In genomic region chr3:42023380-42023779, GRCh38 we compare ENCODE assay signal across 13 cellular contexts.
DNase-seq lines count a peak whose midpoint lies in the region; ATAC-seq and FAIRE-seq lines count a peak whose summit lies in the region.
"Had no signal": no experiment of that assay in that cellular context is flagged by ENCODE, and none has a peak within 500 bp of the region (broad histone marks: within the 10 kb centered on the region; RNA-seq: fewer than 3 reads in every experiment).

No MANE protein-coding gene starts in this region.

- H2BK120ac ChIP-seq in mesendoderm (ENCODE audit: low read depth, low read length), result no peak overlapping the region

- peaks cover 6% of the 10 kb centered on the region for H3K79me1 ChIP-seq in mesendoderm (ENCODE audit: low read length)

- H4K5ac ChIP-seq in mesendoderm (ENCODE audit: low read length), result no peak overlapping the region

- intact Hi-C loops in activated naive CD4-positive, alpha-beta T cell treated with anti-CD3 and anti-CD28 coated beads for 36 hours (cut with micrococcal nuclease), result no loop called here

- H2BK5ac ChIP-seq in mesendoderm (ENCODE audit: low read length), result no peak overlapping the region

- no peaks in the 10 kb centered on the region for H3K36me3 ChIP-seq in mesendoderm (ENCODE audit: control insufficient read depth, insufficient read depth, low read length)
- H3K36me3 ChIP-seq in small intestine (ENCODE audit: control insufficient read depth in 2 of 2, insufficient read depth in 2 of 2, low read length in 2 of 2), result no peaks in the 10 kb centered on the region
- H3K36me3 ChIP-seq: MG63 had no signal

- H3K4me1 Mint-ChIP-seq in activated naive CD4-positive, alpha-beta T cell treated with anti-CD3 and anti-CD28 coated beads for 36 hours (ENCODE audit: low read depth), result peaks cover 68% of the 10 kb centered on the region
- H3K4me1 Mint-ChIP-seq in activated T-cell treated with anti-CD3 and anti-CD28 coated beads, Interleukin-2, amount 50 U/mL, for 24 hours (ENCODE audit: low read depth), result peaks cover 78% of the 10 kb centered on the region
- H3K4me1 Mint-ChIP-seq in stimulated activated naive CD8-positive, alpha-beta T cell treated with anti-CD3 and anti-CD28 coated beads, Interleukin-15, amount 100 ng/mL, for 72 hours, result peaks cover 76% of the 10 kb centered on the region

- no peaks in the 10 kb centered on the region for H3K36me3 Mint-ChIP-seq in activated naive CD4-positive, alpha-beta T cell treated with anti-CD3 and anti-CD28 coated beads for 36 hours (ENCODE audit: low read depth)
- H3K36me3 Mint-ChIP-seq in activated T-cell treated with anti-CD3 and anti-CD28 coated beads, Interleukin-2, amount 50 U/mL, for 24 hours (ENCODE audit: low read depth), result no peaks in the 10 kb centered on the region

- H3K27me3 Mint-ChIP-seq in activated naive CD4-positive, alpha-beta T cell treated with anti-CD3 and anti-CD28 coated beads for 36 hours (ENCODE audit: low read depth), result no peaks in the 10 kb centered on the region
- H3K27me3 Mint-ChIP-seq in activated T-cell treated with anti-CD3 and anti-CD28 coated beads, Interleukin-2, amount 50 U/mL, for 24 hours, result no peaks in the 10 kb centered on the region
- H3K27me3 Mint-ChIP-seq in stimulated activated naive CD8-positive, alpha-beta T cell treated with anti-CD3 and anti-CD28 coated beads, Interleukin-15, amount 100 ng/mL, for 72 hours, result no peaks in the 10 kb centered on the region

- CTCF ChIA-PET in activated naive CD4-positive, alpha-beta T cell treated with anti-CD3 and anti-CD28 coated beads for 36 hours (lab: Charles Lee), result no interaction called here

- H3K9ac ChIP-seq in mesendoderm (ENCODE audit: low read length), result no peak overlapping the region

- H3K27ac ChIP-seq in mesendoderm (ENCODE audit: low read depth, low read length) (no peak overlapping the region), small intestine (ENCODE audit: low read depth in 1 of 2, low read length in 1 of 2) (no peak overlapping the region)

- H3K27me3 ChIP-seq in mesendoderm (ENCODE audit: insufficient read depth, low read length, poor library complexity) (no peaks in the 10 kb centered on the region), small intestine (ENCODE audit: control insufficient read depth in 2 of 2, insufficient read depth in 2 of 2, low read length in 2 of 2) (no peaks in the 10 kb centered on the region)
- H3K27me3 ChIP-seq: body of pancreas, MG63 had no signal

- no peak overlapping the region for H3K56ac ChIP-seq in mesendoderm (ENCODE audit: low read length)

- H2AK5ac ChIP-seq in mesendoderm (ENCODE audit: low read length), result no peak overlapping the region

- H3K9me3 Mint-ChIP-seq in activated naive CD4-positive, alpha-beta T cell treated with anti-CD3 and anti-CD28 coated beads for 36 hours, result no peaks in the 10 kb centered on the region
- H3K9me3 Mint-ChIP-seq in activated T-cell treated with anti-CD3 and anti-CD28 coated beads, Interleukin-2, amount 50 U/mL, for 24 hours, result no peaks in the 10 kb centered on the region
- H3K9me3 Mint-ChIP-seq in stimulated activated naive CD8-positive, alpha-beta T cell treated with anti-CD3 and anti-CD28 coated beads, Interleukin-15, amount 100 ng/mL, for 72 hours, result peaks cover 3 to 4% of the 10 kb centered on the region in 2 donors

- no peak overlapping the region for H3K4me3 Mint-ChIP-seq in activated naive CD4-positive, alpha-beta T cell treated with anti-CD3 and anti-CD28 coated beads for 36 hours
- no peak overlapping the region for H3K4me3 Mint-ChIP-seq in activated T-cell treated with anti-CD3 and anti-CD28 coated beads, Interleukin-2, amount 50 U/mL, for 24 hours
- H3K4me3 Mint-ChIP-seq in stimulated activated naive CD8-positive, alpha-beta T cell treated with anti-CD3 and anti-CD28 coated beads, Interleukin-15, amount 100 ng/mL, for 72 hours, result peak overlapping the region in 1 of 2 donors; percentile 21

- no peak for FAIRE-seq in small intestine (lab: Jason Lieb, UNC)
- FAIRE-seq: keratinocyte had no signal

- no peak overlapping the region for H3K18ac ChIP-seq in mesendoderm (ENCODE audit: low read length)

- no peak overlapping the region for H4K8ac ChIP-seq in mesendoderm (ENCODE audit: low read depth, low read length)

- H3K4me1 ChIP-seq in mesendoderm (ENCODE audit: control insufficient read depth, low read depth, low read length), result peaks cover 10% of the 10 kb centered on the region
- peaks cover 11 to 29% of the 10 kb centered on the region in 2 donors for H3K4me1 ChIP-seq in small intestine (ENCODE audit: control insufficient read depth in 2 of 2, insufficient read depth in 1 of 2, low read depth in 1 of 2, low read length in 1 of 2)

- H2BK15ac ChIP-seq in mesendoderm (replicated peaks; ENCODE audit: low read depth), result no peak overlapping the region

- H3K79me2 ChIP-seq in mesendoderm (ENCODE audit: control insufficient read depth, insufficient read depth, low read length), result peaks cover 13% of the 10 kb centered on the region

- peak; percentile 48 for DNase-seq in activated naive CD4-positive, alpha-beta T cell treated with Interleukin-2 at 50 U/mL for 16 hours
- no peak for DNase-seq in activated naive CD4-positive, alpha-beta T cell treated with anti-CD3 and anti-CD28 coated beads for 36 hours
- DNase-seq in activated T-cell treated with anti-CD3 and anti-CD28 coated beads, Interleukin-2, amount 50 U/mL, for 24 hours, result no peak
- DNase-seq in mesendoderm (peak; percentile 89), ecto neural progenitor cell (ENCODE audit: low spot score) (no peak), small intestine (no peak)
- peak; percentile 10 to 34 for DNase-seq in stimulated activated naive CD8-positive, alpha-beta T cell treated with anti-CD3 and anti-CD28 coated beads, Interleukin-15, amount 100 ng/mL, for 72 hours
- DNase-seq: body of pancreas, MG63, occipital lobe had no signal

- H3K4me3 ChIP-seq in mesendoderm (ENCODE audit: low read length) (no peak overlapping the region), small intestine (ENCODE audit: low read depth in 1 of 2, low read length in 2 of 2) (no peak overlapping the region)
- H3K4me3 ChIP-seq: body of pancreas, MG63 had no signal

- H3K4ac ChIP-seq in mesendoderm (ENCODE audit: low read depth, low read length), result no peak overlapping the region

- H3K23ac ChIP-seq in mesendoderm (ENCODE audit: low read length), result no peak overlapping the region

- peak; percentile 91 for ATAC-seq in stimulated activated naive CD8-positive, alpha-beta T cell treated with anti-CD3 and anti-CD28 coated beads, Interleukin-15, amount 100 ng/mL, for 72 hours
- no peak for ATAC-seq in HG02970 (IDR thresholded peaks at IDR 0.05; ENCODE audit: low FRiP score, unreplicated experiment)
- ATAC-seq: body of pancreas, esophagus mucosa had no signal

- no peak overlapping the region for H3K27ac Mint-ChIP-seq in activated naive CD4-positive, alpha-beta T cell treated with anti-CD3 and anti-CD28 coated beads for 36 hours
- H3K27ac Mint-ChIP-seq in activated T-cell treated with anti-CD3 and anti-CD28 coated beads, Interleukin-2, amount 50 U/mL, for 24 hours, result peak overlapping the region; percentile 79
- H3K27ac Mint-ChIP-seq in stimulated activated naive CD8-positive, alpha-beta T cell treated with anti-CD3 and anti-CD28 coated beads, Interleukin-15, amount 100 ng/mL, for 72 hours, result peak overlapping the region in 1 of 2 donors; percentile 67

- WGBS in mesendoderm (ENCODE audit: extremely low coverage, insufficient coverage, low lambda C conversion rate), result no CpG with 5 or more reads among the region's 8 CpGs
- WGBS in small intestine, 3 donors, result 74 to 80% (median 75%) methylated on average over 7 to 8 of the region's 8 CpGs

- no peaks in the 10 kb centered on the region for H3K9me3 ChIP-seq in small intestine (ENCODE audit: control insufficient read depth, low read depth)
- H3K9me3 ChIP-seq: body of pancreas, MG63 had no signal

- no peak overlapping the region for H3K4me2 ChIP-seq in mesendoderm (ENCODE audit: low read length)

Comparison
In these comparisons a context has a peak if more than half of its experiments do, and no peak if none do; other contexts are left out.
1. DNase-seq: peak in activated naive CD4-positive, alpha-beta T cell treated with Interleukin-2 at 50 U/mL for 16 hours (single experiment), mesendoderm (single experiment) and stimulated activated naive CD8-positive, alpha-beta T cell treated with anti-CD3 and anti-CD28 coated beads, Interleukin-15, amount 100 ng/mL, for 72 hours (2 of 2); none in activated naive CD4-positive, alpha-beta T cell treated with anti-CD3 and anti-CD28 coated beads for 36 hours (single experiment), activated T-cell treated with anti-CD3 and anti-CD28 coated beads, Interleukin-2, amount 50 U/mL, for 24 hours (single experiment), ecto neural progenitor cell (single experiment) and small intestine (single experiment).